In genomic region chr14:75562494-75562893, GRCh38 we compare ENCODE assay signal across 25 cellular contexts. TPM values are rescaled to one million over a fixed set of nuclear protein-coding genes. Genes with fewer than 3 reads are reported as not detected.
DNase-seq lines count a peak whose midpoint lies in the region; ATAC-seq lines count a peak whose summit lies in the region.
"Had no signal": no experiment of that assay in that cellular context is flagged by ENCODE, and none has a peak within 500 bp of the region (broad histone marks: within the 10 kb centered on the region; RNA-seq: fewer than 3 reads in every experiment).

No MANE protein-coding gene starts in this region.

- peak overlapping the region; percentile 62 for H3K4me3 Mint-ChIP-seq in activated CD4-positive, alpha-beta T cell treated with anti-CD3 and anti-CD28 coated beads, Interleukin-2, amount 10 ng/mL, durations not matched to agents 24 days and 14 days
- H3K4me3 Mint-ChIP-seq in stimulated activated naive CD8-positive, alpha-beta T cell treated with anti-CD3 and anti-CD28 coated beads, Interleukin-15, Interleukin-2, amounts not matched to agents 100 ng/mL and 50 ng/mL, for 24 hours: peak overlapping the region; percentile 22
- no peak overlapping the region for H3K4me3 Mint-ChIP-seq in activated naive CD8-positive, alpha-beta T cell treated with anti-CD3 and anti-CD28 coated beads for 36 hours
- H3K4me3 Mint-ChIP-seq: CD8-positive, alpha-beta memory T cell; mesothelial cell of epicardium had no signal

- H3K4me1 Mint-ChIP-seq in activated CD4-positive, alpha-beta T cell treated with anti-CD3 and anti-CD28 coated beads, Interleukin-2, amount 10 ng/mL, durations not matched to agents 24 days and 14 days: peaks cover 69% of the 10 kb centered on the region
- H3K4me1 Mint-ChIP-seq in stimulated activated naive CD8-positive, alpha-beta T cell treated with anti-CD3 and anti-CD28 coated beads, Interleukin-15, Interleukin-2, amounts not matched to agents 100 ng/mL and 50 ng/mL, for 24 hours (ENCODE audit: low read depth): peaks cover 89% of the 10 kb centered on the region
- peaks cover 58% of the 10 kb centered on the region for H3K4me1 Mint-ChIP-seq in activated naive CD8-positive, alpha-beta T cell treated with anti-CD3 and anti-CD28 coated beads for 36 hours

- intact Hi-C loops in activated CD4-positive, alpha-beta T cell treated with anti-CD3 and anti-CD28 coated beads, Interleukin-2, amount 10 ng/mL, durations not matched to agents 24 days and 14 days (cut with micrococcal nuclease): loop anchor here (1.0 to 5.0 kb wide), 3 partner anchors 20 to 435 kb away; partner anchors contain the start of genes JDP2 and NEK9

- no peak for DNase-seq in activated CD4-positive, alpha-beta T cell treated with anti-CD3 and anti-CD28 coated beads, Interleukin-2, amount 10 ng/mL, durations not matched to agents 24 days and 14 days
- DNase-seq in activated CD4-positive, alpha-beta T cell treated with anti-CD3 and anti-CD28 coated beads for 4 hours: no peak
- no peak for DNase-seq in stimulated activated naive CD8-positive, alpha-beta T cell treated with anti-CD3 and anti-CD28 coated beads, Interleukin-15, Interleukin-2, amounts not matched to agents 100 U/mL and 50 U/mL, for 24 hours
- DNase-seq in activated naive CD8-positive, alpha-beta T cell treated with anti-CD3 and anti-CD28 coated beads for 36 hours: no peak
- DNase-seq: activated CD4-positive, alpha-beta T cell treated with anti-CD3 and anti-CD28 coated beads, Interleukin-2, amount 50 U/mL, for 1 hour; anterior cingulate cortex; BE2C; CD8-positive, alpha-beta memory T cell; DMS 273 treated with DMSO at 0.1 percent for 48 hours; foreskin melanocyte; NCI-H1105; NCI-H1930; NCI-H510A treated with DMSO at 0.1 percent for 48 hours; right lobe of liver; substantia nigra; trophoblast cell had no signal

- no peak for ATAC-seq in stimulated activated naive CD8-positive, alpha-beta T cell treated with anti-CD3 and anti-CD28 coated beads, Interleukin-15, Interleukin-2, amounts not matched to agents 100 U/mL and 50 U/mL, for 24 hours
- ATAC-seq in GM19467 (IDR thresholded peaks at IDR 0.05; ENCODE audit: unreplicated experiment): no peak
- ATAC-seq in GM19324 (IDR thresholded peaks at IDR 0.05; ENCODE audit: low FRiP score, unreplicated experiment): no peak
- no peak for ATAC-seq in HG03432 (IDR thresholded peaks at IDR 0.05; ENCODE audit: unreplicated experiment)
- ATAC-seq: right lobe of liver, Right ventricle myocardium inferior, SK-N-SH treated with all-trans-retinoic acid at 6 μM for 48 hours had no signal

- H3K27ac Mint-ChIP-seq in activated CD4-positive, alpha-beta T cell treated with anti-CD3 and anti-CD28 coated beads, Interleukin-2, amount 10 ng/mL, durations not matched to agents 24 days and 14 days: peak overlapping the region; percentile 90
- peak overlapping the region; percentile 77 for H3K27ac Mint-ChIP-seq in stimulated activated naive CD8-positive, alpha-beta T cell treated with anti-CD3 and anti-CD28 coated beads, Interleukin-15, Interleukin-2, amounts not matched to agents 100 ng/mL and 50 ng/mL, for 24 hours
- peak overlapping the region; percentile 84 for H3K27ac Mint-ChIP-seq in activated naive CD8-positive, alpha-beta T cell treated with anti-CD3 and anti-CD28 coated beads for 36 hours
- H3K27ac Mint-ChIP-seq: mesothelial cell of epicardium, progenitor cell of endocrine pancreas had no signal

- no peaks in the 10 kb centered on the region for H3K27me3 Mint-ChIP-seq in activated CD4-positive, alpha-beta T cell treated with anti-CD3 and anti-CD28 coated beads, Interleukin-2, amount 10 ng/mL, durations not matched to agents 24 days and 14 days
- H3K27me3 Mint-ChIP-seq in stimulated activated naive CD8-positive, alpha-beta T cell treated with anti-CD3 and anti-CD28 coated beads, Interleukin-15, Interleukin-2, amounts not matched to agents 100 ng/mL and 50 ng/mL, for 24 hours: no peaks in the 10 kb centered on the region
- H3K27me3 Mint-ChIP-seq in activated naive CD8-positive, alpha-beta T cell treated with anti-CD3 and anti-CD28 coated beads for 36 hours: no peaks in the 10 kb centered on the region

- H3K36me3 Mint-ChIP-seq in activated CD4-positive, alpha-beta T cell treated with anti-CD3 and anti-CD28 coated beads, Interleukin-2, amount 10 ng/mL, durations not matched to agents 24 days and 14 days (ENCODE audit: low read depth): no peaks in the 10 kb centered on the region
- H3K36me3 Mint-ChIP-seq in stimulated activated naive CD8-positive, alpha-beta T cell treated with anti-CD3 and anti-CD28 coated beads, Interleukin-15, Interleukin-2, amounts not matched to agents 100 ng/mL and 50 ng/mL, for 24 hours (ENCODE audit: low read depth): no peaks in the 10 kb centered on the region
- H3K36me3 Mint-ChIP-seq in activated naive CD8-positive, alpha-beta T cell treated with anti-CD3 and anti-CD28 coated beads for 36 hours: peaks cover 5% of the 10 kb centered on the region
- H3K36me3 Mint-ChIP-seq: CD8-positive, alpha-beta memory T cell; mesothelial cell of epicardium had no signal

- H3K9me3 Mint-ChIP-seq in activated CD4-positive, alpha-beta T cell treated with anti-CD3 and anti-CD28 coated beads, Interleukin-2, amount 10 ng/mL, durations not matched to agents 24 days and 14 days: no peaks in the 10 kb centered on the region
- H3K9me3 Mint-ChIP-seq in stimulated activated naive CD8-positive, alpha-beta T cell treated with anti-CD3 and anti-CD28 coated beads, Interleukin-15, Interleukin-2, amounts not matched to agents 100 ng/mL and 50 ng/mL, for 24 hours: no peaks in the 10 kb centered on the region
- H3K9me3 Mint-ChIP-seq in activated naive CD8-positive, alpha-beta T cell treated with anti-CD3 and anti-CD28 coated beads for 36 hours: peaks cover 1% of the 10 kb centered on the region
- H3K9me3 Mint-ChIP-seq: CD8-positive, alpha-beta memory T cell had no signal

RNA-seq across cellular contexts. Expression of gene FLVCR2, which starts 15.9 kb away (rescaled TPM):
- total RNA-seq in activated CD4-positive, alpha-beta T cell treated with anti-CD3 and anti-CD28 coated beads, Interleukin-2, amount 10 ng/mL, durations not matched to agents 24 days and 14 days: 3.6 and 5.4 TPM in 2 replicates
- total RNA-seq in activated naive CD8-positive, alpha-beta T cell treated with anti-CD3 and anti-CD28 coated beads for 36 hours: under 1 TPM; 0.64 to 0.78 TPM

RNA-seq across cellular contexts. Expression of gene BATF, which starts 40.2 kb away (rescaled TPM):
- 175 and 178 TPM in 2 replicates for total RNA-seq in activated CD4-positive, alpha-beta T cell treated with anti-CD3 and anti-CD28 coated beads, Interleukin-2, amount 10 ng/mL, durations not matched to agents 24 days and 14 days
- total RNA-seq in activated naive CD8-positive, alpha-beta T cell treated with anti-CD3 and anti-CD28 coated beads for 36 hours: 10 to 100 TPM; 46.2 to 47.9 TPM
- total RNA-seq: kidney epithelial cell, progenitor cell of endocrine pancreas had no signal
